Comparison of ENCODE assay signal across 20 cellular contexts in the genomic region with DNA sequence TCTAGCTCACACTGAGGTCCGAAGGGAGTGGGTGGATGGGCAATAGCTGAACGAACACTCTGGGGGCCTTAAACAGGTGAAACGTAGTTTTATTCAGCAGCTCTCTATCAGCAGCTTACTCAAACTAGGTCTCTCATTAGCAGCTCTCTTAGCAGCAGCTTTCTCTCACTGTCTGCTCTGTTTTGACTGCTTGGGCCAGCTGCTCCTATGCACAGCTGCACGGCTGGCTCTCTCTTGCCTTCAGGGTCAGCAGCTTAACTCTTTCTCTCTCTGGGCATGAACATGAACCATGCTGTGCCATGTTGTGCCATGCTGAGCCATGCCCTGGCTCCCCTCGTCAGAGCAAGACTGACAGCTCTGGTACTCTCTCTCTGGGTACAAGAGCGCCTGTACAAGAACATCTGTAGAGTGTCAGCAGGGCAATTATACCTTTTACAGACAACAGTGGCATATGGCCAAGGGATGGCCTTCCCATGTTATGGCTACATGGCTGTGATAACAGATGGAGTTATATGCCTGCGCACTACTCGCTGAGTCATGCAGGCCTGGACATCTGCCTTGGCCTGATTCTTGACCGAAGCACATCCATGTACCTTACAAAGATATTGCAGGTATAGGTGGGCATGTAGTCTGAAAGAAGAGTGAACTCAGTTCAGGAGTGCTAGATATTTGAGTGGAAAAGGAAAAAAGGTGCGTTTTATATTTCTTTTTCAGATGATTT.
"Had no signal": no experiment of that assay in that cellular context is flagged by ENCODE, and none has a peak within 500 bp of the region (broad histone marks: within the 10 kb centered on the region; RNA-seq: fewer than 3 reads in every experiment).

No MANE protein-coding gene starts in this region.

- H3K36me3 ChIP-seq: prostate gland had no signal

- FAIRE-seq: keratinocyte had no signal

- H3K4me3 Mint-ChIP-seq: activated CD4-positive, alpha-beta T cell treated with anti-CD3 and anti-CD28 coated beads, Interleukin-2, amount 10 ng/mL, durations not matched to agents 24 days and 14 days; activated CD8-positive, alpha-beta memory T cell treated with anti-CD3 and anti-CD28 coated beads, Interleukin-2, amount 10 ng/mL, durations not matched to agents 7 days and 5 days; activated CD8-positive, alpha-beta T cell treated with anti-CD3 and anti-CD28 coated beads for 36 hours; activated naive CD8-positive, alpha-beta T cell treated with anti-CD3 and anti-CD28 coated beads, Interleukin-2, amount 50 U/mL, for 24 hours; memory B cell; naive thymus-derived CD8-positive, alpha-beta T cell; stimulated activated naive CD8-positive, alpha-beta T cell treated with anti-CD3 and anti-CD28 coated beads, Interleukin-15, Interleukin-2, amounts not matched to agents 100 ng/mL and 50 ng/mL, for 24 hours had no signal

- H3K9me3 Mint-ChIP-seq: activated CD4-positive, alpha-beta T cell treated with anti-CD3 and anti-CD28 coated beads, Interleukin-2, amount 10 ng/mL, durations not matched to agents 24 days and 14 days; activated CD8-positive, alpha-beta T cell treated with anti-CD3 and anti-CD28 coated beads for 36 hours; activated naive CD8-positive, alpha-beta T cell treated with anti-CD3 and anti-CD28 coated beads, Interleukin-2, amount 50 U/mL, for 24 hours; memory B cell had no signal

- H3K27me3 Mint-ChIP-seq: activated CD4-positive, alpha-beta T cell treated with anti-CD3 and anti-CD28 coated beads, Interleukin-2, amount 10 ng/mL, durations not matched to agents 24 days and 14 days; activated CD8-positive, alpha-beta memory T cell treated with anti-CD3 and anti-CD28 coated beads, Interleukin-2, amount 10 ng/mL, durations not matched to agents 7 days and 5 days; activated CD8-positive, alpha-beta T cell treated with anti-CD3 and anti-CD28 coated beads for 36 hours; activated naive CD8-positive, alpha-beta T cell treated with anti-CD3 and anti-CD28 coated beads, Interleukin-2, amount 50 U/mL, for 24 hours; memory B cell; stimulated activated naive CD8-positive, alpha-beta T cell treated with anti-CD3 and anti-CD28 coated beads, Interleukin-15, Interleukin-2, amounts not matched to agents 100 ng/mL and 50 ng/mL, for 24 hours had no signal

- H3K27me3 ChIP-seq: tibial artery had no signal

- DNase-seq: activated CD4-positive, alpha-beta T cell treated with anti-CD3 and anti-CD28 coated beads, Interleukin-2, amount 10 ng/mL, durations not matched to agents 24 days and 14 days; activated CD8-positive, alpha-beta memory T cell treated with anti-CD3 and anti-CD28 coated beads, Interleukin-2, amount 10 ng/mL, durations not matched to agents 7 days and 5 days; activated CD8-positive, alpha-beta T cell treated with anti-CD3 and anti-CD28 coated beads for 36 hours; activated gamma-delta T cell; activated naive CD4-positive, alpha-beta T cell treated with anti-CD3 and anti-CD28 coated beads, Interleukin-2, amount 50 U/mL, for 16 hours; activated naive CD8-positive, alpha-beta T cell treated with anti-CD3 and anti-CD28 coated beads, Interleukin-2, amount 50 U/mL, for 24 hours; activated T-cell treated with anti-CD3 and anti-CD28 coated beads for 4 hours; cerebellar nuclear complex; foreskin fibroblast; left colon; naive thymus-derived CD8-positive, alpha-beta T cell; stimulated activated CD4-positive, alpha-beta T cell treated with anti-CD3 and anti-CD28 coated beads, Interleukin-4, amount 100 ng/mL, for 4 hours; substantia nigra; tibial artery had no signal

- H3K4me1 ChIP-seq: prostate gland, tibial artery had no signal

- H3K36me3 Mint-ChIP-seq: activated CD8-positive, alpha-beta memory T cell treated with anti-CD3 and anti-CD28 coated beads, Interleukin-2, amount 10 ng/mL, durations not matched to agents 7 days and 5 days had no signal

- H3K4me3 ChIP-seq: coronary artery, prostate gland, tibial artery had no signal

- H3K27ac Mint-ChIP-seq: activated CD4-positive, alpha-beta T cell treated with anti-CD3 and anti-CD28 coated beads, Interleukin-2, amount 10 ng/mL, durations not matched to agents 24 days and 14 days; activated CD8-positive, alpha-beta memory T cell treated with anti-CD3 and anti-CD28 coated beads, Interleukin-2, amount 10 ng/mL, durations not matched to agents 7 days and 5 days; activated CD8-positive, alpha-beta T cell treated with anti-CD3 and anti-CD28 coated beads for 36 hours; activated naive CD8-positive, alpha-beta T cell treated with anti-CD3 and anti-CD28 coated beads, Interleukin-2, amount 50 U/mL, for 24 hours; memory B cell; naive thymus-derived CD8-positive, alpha-beta T cell; stimulated activated naive CD8-positive, alpha-beta T cell treated with anti-CD3 and anti-CD28 coated beads, Interleukin-15, Interleukin-2, amounts not matched to agents 100 ng/mL and 50 ng/mL, for 24 hours had no signal

- ATAC-seq: activated CD4-positive, CD25-positive, alpha-beta regulatory T cell treated with anti-CD3 and anti-CD28 coated beads, Interleukin-2, amount 50 U/mL, for 24 hours; activated CD8-positive, alpha-beta memory T cell treated with anti-CD3 and anti-CD28 coated beads, Interleukin-2, amount 10 ng/mL, durations not matched to agents 7 days and 5 days; activated CD8-positive, alpha-beta T cell treated with anti-CD3 and anti-CD28 coated beads for 36 hours; activated naive CD8-positive, alpha-beta T cell treated with anti-CD3 and anti-CD28 coated beads, Interleukin-2, amount 50 U/mL, for 24 hours; left colon; naive thymus-derived CD8-positive, alpha-beta T cell had no signal

- H3K9me3 ChIP-seq: prostate gland, tibial artery had no signal

- H3K27ac ChIP-seq: coronary artery, prostate gland, tibial artery had no signal

- H3K4me1 Mint-ChIP-seq: activated CD4-positive, alpha-beta T cell treated with anti-CD3 and anti-CD28 coated beads, Interleukin-2, amount 10 ng/mL, durations not matched to agents 24 days and 14 days; activated CD8-positive, alpha-beta memory T cell treated with anti-CD3 and anti-CD28 coated beads, Interleukin-2, amount 10 ng/mL, durations not matched to agents 7 days and 5 days; activated naive CD8-positive, alpha-beta T cell treated with anti-CD3 and anti-CD28 coated beads, Interleukin-2, amount 50 U/mL, for 24 hours; memory B cell; naive thymus-derived CD8-positive, alpha-beta T cell had no signal
